ENCODE assay signal across 20 cellular contexts in the genomic region with DNA sequence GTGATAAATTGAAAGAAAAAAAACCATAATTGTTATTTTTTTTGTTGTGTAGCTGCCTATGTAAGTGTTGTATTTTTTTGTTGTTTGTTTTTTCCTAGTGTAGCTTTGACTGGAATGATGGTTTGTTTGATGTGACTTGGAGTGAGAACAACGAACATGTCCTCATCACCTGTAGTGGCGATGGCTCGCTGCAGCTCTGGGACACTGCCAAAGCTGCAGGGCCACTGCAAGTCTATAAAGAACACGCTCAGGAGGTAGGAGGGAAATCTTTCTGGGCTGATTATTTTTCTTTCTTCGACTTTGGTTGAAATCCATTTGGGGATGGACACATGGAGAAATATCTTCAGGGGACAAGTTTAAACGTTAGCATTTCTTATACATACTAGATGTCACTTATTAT.
"Had no signal": no experiment of that assay in that cellular context is flagged by ENCODE, and none has a peak within 500 bp of the region (broad histone marks: within the 10 kb centered on the region; RNA-seq: fewer than 3 reads in every experiment).

No MANE protein-coding gene starts in this region.

- H3K4me2 ChIP-seq: neural progenitor cell had no signal

- DNase-seq: cerebellar nuclear complex; colonic mucosa; dermis blood vessel endothelial cell; esophagus squamous epithelium; foreskin fibroblast; glutamatergic neuron; immature natural killer cell; mammary epithelial cell; naive thymus-derived CD4-positive, alpha-beta T cell; nucleus accumbens; ovary; right lobe of liver; stimulated activated CD4-positive, alpha-beta T cell treated with anti-CD3 and anti-CD28 coated beads, Interleukin-1b, Interleukin-23, amount 100 ng/mL, for 48 hours; stimulated activated CD4-positive, alpha-beta T cell treated with anti-CD3 and anti-CD28 coated beads, Interleukin-4, amount 100 ng/mL, for 24 hours; stimulated activated naive CD8-positive, alpha-beta T cell treated with anti-CD3 and anti-CD28 coated beads, Interleukin-15, amount 100 ng/mL, for 72 hours; testis; transverse colon had no signal

- H3K27me3 ChIP-seq: colonic mucosa, esophagus squamous epithelium, gastroesophageal sphincter, neural progenitor cell, ovary, right lobe of liver, testis, transverse colon had no signal

- H3K9me3 ChIP-seq: gastroesophageal sphincter, ovary, right lobe of liver, testis had no signal

- H3K27ac Mint-ChIP-seq: immature natural killer cell; neural progenitor cell; stimulated activated memory B cell treated with anti-CD40 and anti-IgM and Interleukin-4, amounts not matched to agents 10 μg/mL and 1 μg/mL and 100 μg/mL, for 72 hours had no signal

- H3K36me3 ChIP-seq: colonic mucosa, ovary had no signal

- H3K4me3 Mint-ChIP-seq: immature natural killer cell; neural progenitor cell; stimulated activated memory B cell treated with anti-CD40 and anti-IgM and Interleukin-4, amounts not matched to agents 10 μg/mL and 1 μg/mL and 100 μg/mL, for 72 hours; stimulated activated naive CD8-positive, alpha-beta T cell treated with anti-CD3 and anti-CD28 coated beads, Interleukin-15, amount 100 ng/mL, for 72 hours had no signal

- ATAC-seq: gastroesophageal sphincter; naive thymus-derived CD4-positive, alpha-beta T cell; right lobe of liver; stimulated activated memory B cell treated with anti-CD40 and anti-IgM and Interleukin-4, amounts not matched to agents 10 μg/mL and 1 μg/mL and 100 μg/mL, for 72 hours; stimulated activated naive CD8-positive, alpha-beta T cell treated with anti-CD3 and anti-CD28 coated beads, Interleukin-15, amount 100 ng/mL, for 72 hours had no signal

- H3K9me3 Mint-ChIP-seq: stimulated activated memory B cell treated with anti-CD40 and anti-IgM and Interleukin-4, amounts not matched to agents 10 μg/mL and 1 μg/mL and 100 μg/mL, for 72 hours had no signal

- H3K4me3 ChIP-seq: colonic mucosa, esophagus squamous epithelium, gastroesophageal sphincter, neural progenitor cell, ovary, right lobe of liver, testis, transverse colon had no signal

- H3K27me3 Mint-ChIP-seq: stimulated activated memory B cell treated with anti-CD40 and anti-IgM and Interleukin-4, amounts not matched to agents 10 μg/mL and 1 μg/mL and 100 μg/mL, for 72 hours; stimulated activated naive CD8-positive, alpha-beta T cell treated with anti-CD3 and anti-CD28 coated beads, Interleukin-15, amount 100 ng/mL, for 72 hours had no signal

- H3K27ac ChIP-seq: colonic mucosa, esophagus squamous epithelium, gastroesophageal sphincter, neural progenitor cell, ovary, right lobe of liver, testis, transverse colon had no signal

- H2AFZ ChIP-seq: neural progenitor cell had no signal

- H3K4me1 ChIP-seq: colonic mucosa, neural progenitor cell had no signal
